Comparison of ENCODE assay signal across 24 cellular contexts in the genomic region with DNA sequence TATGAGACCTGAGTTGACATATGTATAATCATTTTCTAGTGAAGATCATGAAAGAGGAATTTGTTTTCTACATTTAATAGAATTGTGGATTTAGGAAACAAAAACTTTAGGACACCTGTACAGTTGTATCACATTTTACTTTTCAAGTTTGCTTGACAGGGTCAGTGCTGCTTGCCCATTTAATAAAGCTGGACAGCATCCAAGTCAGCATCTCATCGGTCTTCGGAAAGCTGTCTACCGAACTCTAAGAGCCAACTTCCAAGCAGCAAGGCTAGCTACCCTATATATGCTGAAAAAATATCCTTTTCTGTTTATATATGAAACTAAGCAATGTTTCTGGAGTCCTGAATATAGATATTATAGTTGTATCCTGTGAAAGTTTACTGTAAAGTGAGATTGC.
"Had no signal": no experiment of that assay in that cellular context is flagged by ENCODE, and none has a peak within 500 bp of the region (broad histone marks: within the 10 kb centered on the region; RNA-seq: fewer than 3 reads in every experiment).

No MANE protein-coding gene starts in this region.

- H3K4me3 Mint-ChIP-seq: natural killer cell; nephron; neural progenitor cell; stimulated activated effector memory CD8-positive, alpha-beta T cell treated with anti-CD3 and anti-CD28 coated beads, Interleukin-12 subunit alpha, Interleukin-12 subunit beta, amount 100 ng/mL, for 72 hours; stimulated activated naive B cell treated with anti-CD40 and anti-IgM and Interleukin-4, amounts not matched to agents 10 μg/mL and 1 μg/mL and 100 μg/mL, for 72 hours; stimulated activated naive CD8-positive, alpha-beta T cell treated with anti-CD3 and anti-CD28 coated beads, Interleukin-15, Interleukin-2, amounts not matched to agents 100 ng/mL and 50 ng/mL, for 24 hours had no signal

- ATAC-seq: natural killer cell; psoas muscle; right cardiac atrium; right lobe of liver; stimulated activated effector memory CD8-positive, alpha-beta T cell treated with anti-CD3 and anti-CD28 coated beads, Interleukin-12 subunit alpha, Interleukin-12 subunit beta, amount 100 ng/mL, for 72 hours; stimulated activated naive B cell treated with anti-CD40 and anti-IgM and Interleukin-4, amounts not matched to agents 10 μg/mL and 1 μg/mL and 100 μg/mL, for 72 hours had no signal

- H3K4me1 Mint-ChIP-seq: natural killer cell; nephron; neural progenitor cell; stimulated activated effector memory CD8-positive, alpha-beta T cell treated with anti-CD3 and anti-CD28 coated beads, Interleukin-12 subunit alpha, Interleukin-12 subunit beta, amount 100 ng/mL, for 72 hours; stimulated activated naive B cell treated with anti-CD40 and anti-IgM and Interleukin-4, amounts not matched to agents 10 μg/mL and 1 μg/mL and 100 μg/mL, for 72 hours had no signal

- H3K9me3 Mint-ChIP-seq: natural killer cell; nephron; neural progenitor cell; stimulated activated effector memory CD8-positive, alpha-beta T cell treated with anti-CD3 and anti-CD28 coated beads, Interleukin-12 subunit alpha, Interleukin-12 subunit beta, amount 100 ng/mL, for 72 hours; stimulated activated naive B cell treated with anti-CD40 and anti-IgM and Interleukin-4, amounts not matched to agents 10 μg/mL and 1 μg/mL and 100 μg/mL, for 72 hours; stimulated activated naive CD8-positive, alpha-beta T cell treated with anti-CD3 and anti-CD28 coated beads, Interleukin-15, Interleukin-2, amounts not matched to agents 100 ng/mL and 50 ng/mL, for 24 hours had no signal

- H3K27ac Mint-ChIP-seq: natural killer cell; nephron; neural progenitor cell; progenitor cell of endocrine pancreas; stimulated activated effector memory CD8-positive, alpha-beta T cell treated with anti-CD3 and anti-CD28 coated beads, Interleukin-12 subunit alpha, Interleukin-12 subunit beta, amount 100 ng/mL, for 72 hours; stimulated activated naive B cell treated with anti-CD40 and anti-IgM and Interleukin-4, amounts not matched to agents 10 μg/mL and 1 μg/mL and 100 μg/mL, for 72 hours; stimulated activated naive CD8-positive, alpha-beta T cell treated with anti-CD3 and anti-CD28 coated beads, Interleukin-15, Interleukin-2, amounts not matched to agents 100 ng/mL and 50 ng/mL, for 24 hours had no signal

- H3K27me3 Mint-ChIP-seq: progenitor cell of endocrine pancreas; stimulated activated naive B cell treated with anti-CD40 and anti-IgM and Interleukin-4, amounts not matched to agents 10 μg/mL and 1 μg/mL and 100 μg/mL, for 72 hours; stimulated activated naive CD8-positive, alpha-beta T cell treated with anti-CD3 and anti-CD28 coated beads, Interleukin-15, Interleukin-2, amounts not matched to agents 100 ng/mL and 50 ng/mL, for 24 hours had no signal

- H3K36me3 Mint-ChIP-seq: natural killer cell had no signal

- DNase-seq: natural killer cell; occipital lobe; ovary; posterior cingulate gyrus; psoas muscle; right cardiac atrium; right lobe of liver; sigmoid colon; small intestine; stimulated activated CD4-positive, alpha-beta T cell treated with anti-CD3 and anti-CD28 coated beads, Interleukin-15, amount 100 ng/mL, for 24 hours; stimulated activated CD4-positive, alpha-beta T cell treated with anti-CD3 and anti-CD28 coated beads, Interleukin-2, amount 100 ng/mL, for 24 hours; stimulated activated CD4-positive, alpha-beta T cell treated with anti-CD3 and anti-CD28 coated beads, Interleukin-2, amount 100 ng/mL, for 48 hours; stimulated activated CD4-positive, alpha-beta T cell treated with anti-CD3 and anti-CD28 coated beads, Interleukin-4, amount 100 ng/mL, for 24 hours; stimulated activated naive B cell treated with anti-CD40 and anti-IgM and Interleukin-4, amounts not matched to agents 10 μg/mL and 1 μg/mL and 100 μg/mL, for 72 hours; stimulated activated naive CD4-positive, alpha-beta T cell treated with Interleukin-2 at 50 U/mL for 16 hours; stomach; thyroid gland; trophoblast cell; upper lobe of left lung had no signal
